In the genomic region with DNA sequence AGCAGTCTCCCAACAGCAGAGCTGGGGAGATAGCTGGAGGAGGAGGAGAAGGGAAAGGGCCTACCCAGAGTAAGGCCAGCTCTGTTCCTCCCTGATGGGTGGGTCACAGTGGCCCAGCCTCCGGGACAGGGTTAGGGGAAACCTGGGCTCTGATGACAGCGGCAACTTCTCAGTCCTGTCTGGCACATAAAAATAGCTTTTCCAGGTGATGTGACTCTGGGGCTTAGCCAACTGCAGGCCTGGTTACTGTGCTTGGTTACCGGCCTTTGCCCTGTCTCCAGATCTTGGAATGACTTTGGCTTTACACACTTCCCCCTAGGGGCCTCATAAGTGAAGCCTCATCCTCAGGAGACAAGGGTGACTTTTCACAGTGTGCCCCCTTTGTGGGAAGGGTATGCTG, we compare ENCODE assay signal across 24 cellular contexts. TPM values are rescaled to one million over a fixed set of nuclear protein-coding genes. Genes with fewer than 3 reads are reported as not detected.
DNase-seq lines count a peak whose midpoint lies in the region; ATAC-seq and TF ChIP-seq lines count a peak whose summit lies in the region.
"Had no signal": no experiment of that assay in that cellular context is flagged by ENCODE, and none has a peak within 500 bp of the region (broad histone marks: within the 10 kb centered on the region; RNA-seq: fewer than 3 reads in every experiment).

No MANE protein-coding gene starts in this region.

- 75 to 83% methylated on average over 3 of the region's 3 CpGs for WGBS in esophagus, 2 donors
- no CpG with 5 or more reads among the region's 3 CpGs for WGBS in trophoblast cell (ENCODE audit: extremely low coverage, insufficient coverage, insufficient read length)
- no CpG with 5 or more reads among the region's 3 CpGs for WGBS in mesendoderm (ENCODE audit: extremely low coverage, insufficient coverage, low lambda C conversion rate)

- H2BK5ac ChIP-seq in trophoblast cell (ENCODE audit: low read depth, low read length, poor library complexity): peak overlapping the region; percentile 14
- no peak overlapping the region for H2BK5ac ChIP-seq in mesendoderm (ENCODE audit: low read length)

- no TSS peak for BruUV-seq in Caco-2 (replicated peaks; lab: Mats Ljungman, UMichigan)

- TF ChIP-seq CTCF in Caco-2 (IDR thresholded peaks at IDR 0.05; ENCODE audit: insufficient read depth in 1 of 2, low read depth in 1 of 2, low read length in 1 of 2, severe bottlenecking in 1 of 2, unreplicated experiment in 1 of 2) (no peak), OCI-LY3 (IDR thresholded peaks at IDR 0.05; ENCODE audit: low read depth, low read length) (no peak)

- no peaks in the 10 kb centered on the region for H3K27me3 Mint-ChIP-seq in Caco-2 (ENCODE audit: insufficient read depth, unreplicated experiment)
- H3K27me3 Mint-ChIP-seq: memory B cell; naive thymus-derived CD8-positive, alpha-beta T cell had no signal

- H3K27me3 ChIP-seq in Caco-2 (replicated peaks; ENCODE audit: control insufficient read depth, insufficient read depth, low read length): no peaks in the 10 kb centered on the region
- no peaks in the 10 kb centered on the region for H3K27me3 ChIP-seq in OCI-LY3 (ENCODE audit: low read depth, low read length)
- H3K27me3 ChIP-seq in esophagus (ENCODE audit: control insufficient read depth in 1 of 2, insufficient read depth in 2 of 2, low read length in 2 of 2): no peaks in the 10 kb centered on the region
- no peaks in the 10 kb centered on the region for H3K27me3 ChIP-seq in trophoblast cell (ENCODE audit: insufficient read depth, low read length)
- no peaks in the 10 kb centered on the region for H3K27me3 ChIP-seq in mesendoderm (ENCODE audit: insufficient read depth, low read length, poor library complexity)

- H2BK15ac ChIP-seq in mesendoderm (replicated peaks; ENCODE audit: low read depth): no peak overlapping the region

- no peak overlapping the region for H3K4me3 Mint-ChIP-seq in Caco-2 (ENCODE audit: unreplicated experiment)
- H3K4me3 Mint-ChIP-seq: activated naive CD8-positive, alpha-beta T cell treated with anti-CD3 and anti-CD28 coated beads, Interleukin-2, amount 10 ng/mL, durations not matched to agents 7 days and 5 days; CD4-positive, CD25-positive, alpha-beta regulatory T cell; memory B cell; naive thymus-derived CD8-positive, alpha-beta T cell had no signal

- H2BK120ac ChIP-seq in trophoblast cell (ENCODE audit: insufficient read depth, low read length, poor library complexity): peak overlapping the region; percentile 65
- H2BK120ac ChIP-seq in mesendoderm (ENCODE audit: low read depth, low read length): no peak overlapping the region

- H3K79me1 ChIP-seq in trophoblast cell (ENCODE audit: low read length) (peaks cover 3% of the 10 kb centered on the region), mesendoderm (ENCODE audit: low read length) (no peaks in the 10 kb centered on the region)

- intact Hi-C loops in Caco-2 (cut with micrococcal nuclease; ENCODE audit: unreplicated experiment): loop anchor here (1.0 kb wide), 2 partner anchors 9 kb away; no protein-coding TSS in a partner anchor

- no peaks in the 10 kb centered on the region for H3K9me3 ChIP-seq in Caco-2
- H3K9me3 ChIP-seq in OCI-LY3 (ENCODE audit: insufficient read depth, low read length): no peaks in the 10 kb centered on the region
- H3K9me3 ChIP-seq in esophagus (ENCODE audit: control insufficient read depth in 2 of 2, insufficient read depth in 1 of 2, low read depth in 1 of 2, low read length in 1 of 2): no peaks in the 10 kb centered on the region
- H3K9me3 ChIP-seq in trophoblast cell (ENCODE audit: insufficient read depth, low read depth, low read length): no peaks in the 10 kb centered on the region
- H3K9me3 ChIP-seq: thoracic aorta had no signal

- H3K4me1 Mint-ChIP-seq in Caco-2 (ENCODE audit: low read depth, unreplicated experiment): peaks cover 17% of the 10 kb centered on the region
- H3K4me1 Mint-ChIP-seq: CD4-positive, CD25-positive, alpha-beta regulatory T cell had no signal

- CTCF ChIA-PET in Caco-2 (lab: Charles Lee): interaction anchor here (1.9 to 2.1 kb wide), 2 partner anchors 9 to 16 kb away, joined by 12 to 18 read pairs; no protein-coding TSS in a partner anchor

- H3K18ac ChIP-seq in trophoblast cell (ENCODE audit: low read length) (peak overlapping the region; percentile 30), mesendoderm (ENCODE audit: low read length) (no peak overlapping the region)

- H4K12ac ChIP-seq in trophoblast cell (ENCODE audit: low read depth, low read length): no peak overlapping the region

- H3K14ac ChIP-seq in trophoblast cell (ENCODE audit: low read length): peak overlapping the region; percentile 60

- no peaks in the 10 kb centered on the region for H3K79me2 ChIP-seq in OCI-LY3 (ENCODE audit: low read length)
- H3K79me2 ChIP-seq in trophoblast cell (ENCODE audit: control insufficient read depth, insufficient read depth, low read length, poor library complexity): peaks cover 1% of the 10 kb centered on the region
- no peaks in the 10 kb centered on the region for H3K79me2 ChIP-seq in mesendoderm (ENCODE audit: control insufficient read depth, insufficient read depth, low read length)
- H3K79me2 ChIP-seq: parathyroid adenoma had no signal

- H3K4me1 ChIP-seq in Caco-2 (peaks cover 26% of the 10 kb centered on the region), OCI-LY3 (ENCODE audit: low read length) (peaks cover 48% of the 10 kb centered on the region), esophagus (ENCODE audit: control insufficient read depth in 2 of 2, insufficient read depth in 2 of 2, low read length in 1 of 2) (peaks cover 0 to 5% of the 10 kb centered on the region in 2 donors), trophoblast cell (ENCODE audit: control insufficient read depth in 1 of 2, insufficient read depth in 2 of 2, low read length in 2 of 2) (peaks cover 11 to 12% of the 10 kb centered on the region in 2 experiments), mesendoderm (ENCODE audit: control insufficient read depth, low read depth, low read length) (no peaks in the 10 kb centered on the region)
- H3K4me1 ChIP-seq: parathyroid adenoma had no signal

- H4K91ac ChIP-seq in trophoblast cell (ENCODE audit: low read depth, low read length): peak overlapping the region; percentile 74

- H2AFZ ChIP-seq in OCI-LY3 (ENCODE audit: low read depth, low read length) (peak overlapping the region; percentile 79), trophoblast cell (ENCODE audit: insufficient read depth, low read length, poor library complexity) (peak overlapping the region; percentile 63)
- H2AFZ ChIP-seq: parathyroid adenoma had no signal

- no peak for ATAC-seq in GM18861 (IDR thresholded peaks at IDR 0.05; ENCODE audit: unreplicated experiment)
- ATAC-seq in GM18520 (IDR thresholded peaks at IDR 0.05; ENCODE audit: unreplicated experiment): no peak
- ATAC-seq: naive thymus-derived CD8-positive, alpha-beta T cell had no signal

- peak overlapping the region; percentile 69 for H3K27ac Mint-ChIP-seq in Caco-2 (ENCODE audit: unreplicated experiment)
- H3K27ac Mint-ChIP-seq: activated naive CD8-positive, alpha-beta T cell treated with anti-CD3 and anti-CD28 coated beads, Interleukin-2, amount 10 ng/mL, durations not matched to agents 7 days and 5 days; CD4-positive, CD25-positive, alpha-beta regulatory T cell; memory B cell had no signal

- H3K56ac ChIP-seq in mesendoderm (ENCODE audit: low read length): no peak overlapping the region

- H4K20me1 ChIP-seq in OCI-LY3 (ENCODE audit: insufficient read depth, low read length): no peaks in the 10 kb centered on the region

- H3K4ac ChIP-seq in trophoblast cell (ENCODE audit: low read depth, low read length) (no peak overlapping the region), mesendoderm (ENCODE audit: low read depth, low read length) (no peak overlapping the region)

- H3K27ac ChIP-seq in OCI-LY3 (ENCODE audit: low read length): peak overlapping the region; percentile 73
- peak overlapping the region; percentile 76 to 82 for H3K27ac ChIP-seq in esophagus (ENCODE audit: low read depth in 2 of 2, low read length in 1 of 2)
- peak overlapping the region; percentile 35 for H3K27ac ChIP-seq in trophoblast cell (ENCODE audit: low read depth, low read length)
- no peak overlapping the region for H3K27ac ChIP-seq in mesendoderm (ENCODE audit: low read depth, low read length)
- H3K27ac ChIP-seq: parathyroid adenoma, SK-N-MC, thoracic aorta, WERI-Rb-1 had no signal

- H3K23ac ChIP-seq in trophoblast cell (ENCODE audit: low read length): no peak overlapping the region
- no peak overlapping the region for H3K23ac ChIP-seq in mesendoderm (ENCODE audit: low read length)

- H3K36me3 Mint-ChIP-seq in Caco-2 (ENCODE audit: insufficient read depth, unreplicated experiment): no peaks in the 10 kb centered on the region
- H3K36me3 Mint-ChIP-seq: activated naive CD8-positive, alpha-beta T cell treated with anti-CD3 and anti-CD28 coated beads, Interleukin-2, amount 10 ng/mL, durations not matched to agents 7 days and 5 days; CD4-positive, CD25-positive, alpha-beta regulatory T cell; memory B cell; naive thymus-derived CD8-positive, alpha-beta T cell had no signal

- H4K8ac ChIP-seq in trophoblast cell (ENCODE audit: low read depth, low read length) (peak overlapping the region; percentile 71), mesendoderm (ENCODE audit: low read depth, low read length) (no peak overlapping the region)

- H3K4me2 ChIP-seq in OCI-LY3 (ENCODE audit: low read length) (peak overlapping the region; percentile 77), trophoblast cell (ENCODE audit: low read length) (no peak overlapping the region), mesendoderm (ENCODE audit: low read length) (no peak overlapping the region)

- POLR2A ChIA-PET in Caco-2 (lab: Charles Lee): interaction anchor here (1.2 kb wide), 1 partner anchor 8 kb away, joined by 5 read pairs; no protein-coding TSS in a partner anchor

- H3K36me3 ChIP-seq in Caco-2 (ENCODE audit: control insufficient read depth, insufficient read depth, low read length) (no peaks in the 10 kb centered on the region), OCI-LY3 (replicated peaks; ENCODE audit: low read depth, low read length) (no peaks in the 10 kb centered on the region), esophagus (ENCODE audit: control insufficient read depth in 2 of 2, insufficient read depth in 2 of 2, low read length in 1 of 2) (no peaks in the 10 kb centered on the region), trophoblast cell (ENCODE audit: control insufficient read depth in 1 of 2, insufficient read depth in 2 of 2, low read length in 2 of 2) (no peaks in the 10 kb centered on the region), mesendoderm (ENCODE audit: control insufficient read depth, insufficient read depth, low read length) (no peaks in the 10 kb centered on the region)
- H3K36me3 ChIP-seq: thoracic aorta, WERI-Rb-1 had no signal

- no peak overlapping the region for H2AK5ac ChIP-seq in trophoblast cell (ENCODE audit: low read length)
- no peak overlapping the region for H2AK5ac ChIP-seq in mesendoderm (ENCODE audit: low read length)

- DNase-seq in Caco-2: peak in 1 of 2 experiments; percentile 34
- DNase-seq in trophoblast cell: no peak
- no peak for DNase-seq in NCI-H2029 treated with DMSO at 0.1 percent for 48 hours (lab: John Stamatoyannopoulos, UW)
- DNase-seq in mesendoderm: no peak
- DNase-seq: activated CD4-positive, alpha-beta T cell treated with anti-CD3 and anti-CD28 coated beads, Interleukin-2, amount 50 U/mL, for 1 hour; activated naive CD8-positive, alpha-beta T cell treated with anti-CD3 and anti-CD28 coated beads, Interleukin-2, amount 10 ng/mL, durations not matched to agents 7 days and 5 days; CD4-positive, CD25-positive, alpha-beta regulatory T cell; effector CD8-positive, alpha-beta T cell; GOT3; kidney; naive thymus-derived CD8-positive, alpha-beta T cell; NCI-H1105 treated with DMSO at 0.1 percent for 48 hours; right cardiac atrium; RPMI8226; stimulated activated CD8-positive, alpha-beta memory T cell treated with anti-CD3 and anti-CD28 coated beads, Interleukin-4, amount 100 ng/mL, for 48 hours; WERI-Rb-1 had no signal

- H2BK12ac ChIP-seq in trophoblast cell (ENCODE audit: low read length): peak overlapping the region; percentile 66

- H3K9me3 Mint-ChIP-seq in Caco-2 (ENCODE audit: unreplicated experiment): no peaks in the 10 kb centered on the region
- H3K9me3 Mint-ChIP-seq: activated naive CD8-positive, alpha-beta T cell treated with anti-CD3 and anti-CD28 coated beads, Interleukin-2, amount 10 ng/mL, durations not matched to agents 7 days and 5 days; CD4-positive, CD25-positive, alpha-beta regulatory T cell; memory B cell; naive thymus-derived CD8-positive, alpha-beta T cell had no signal

- H3K4me3 ChIP-seq in Caco-2 (ENCODE audit: low read depth, low read length): no peak overlapping the region
- peak overlapping the region; percentile 48 for H3K4me3 ChIP-seq in OCI-LY3 (ENCODE audit: low read length)
- H3K4me3 ChIP-seq in esophagus (ENCODE audit: low read depth in 1 of 2, low read length in 2 of 2): no peak overlapping the region
- no peak overlapping the region for H3K4me3 ChIP-seq in trophoblast cell (ENCODE audit: low read depth, low read length)
- H3K4me3 ChIP-seq in mesendoderm (ENCODE audit: low read length): no peak overlapping the region
- H3K4me3 ChIP-seq: SK-N-MC, thoracic aorta had no signal

- H3K9ac ChIP-seq in OCI-LY3 (ENCODE audit: low read length) (peak overlapping the region; percentile 54), trophoblast cell (ENCODE audit: low read length) (no peak overlapping the region), mesendoderm (ENCODE audit: low read length) (no peak overlapping the region)
- H3K9ac ChIP-seq: parathyroid adenoma had no signal

- no peak overlapping the region for H4K5ac ChIP-seq in mesendoderm (ENCODE audit: low read length)

RNA-seq across cellular contexts. Expression of a gene that starts 11.9 kb away (rescaled TPM):
- total RNA-seq in Caco-2 (2022): 17.0 and 17.8 TPM in 2 replicates
- polyA plus RNA-seq in esophagus: 100 to 1,000 TPM in 1 of 2 donors, 10 to 100 TPM in 1; 82.5 to 333 TPM
- 43.1 and 43.2 TPM in 2 replicates for polyA plus RNA-seq in trophoblast cell (2013)
- 27.9 TPM for polyA plus RNA-seq in mesendoderm (2013, experiment 1 of 2)
- 28.8 TPM for polyA plus RNA-seq in mesendoderm (2013, experiment 2 of 2)

RNA-seq across cellular contexts. Expression of a gene that starts 32.7 kb away (rescaled TPM):
- 37.2 and 39.0 TPM in 2 replicates for total RNA-seq in Caco-2 (2022)
- 10 to 100 TPM in 1 of 2 donors, 1 to 10 TPM in 1; 8.2 to 10.5 TPM for polyA plus RNA-seq in esophagus
- 24.4 and 24.5 TPM in 2 replicates for polyA plus RNA-seq in trophoblast cell (2013)
- 28.8 TPM for polyA plus RNA-seq in mesendoderm (2013, experiment 1 of 2)
- polyA plus RNA-seq in mesendoderm (2013, experiment 2 of 2): 27.4 TPM

RNA-seq across cellular contexts. Expression of a gene that starts 34.0 kb away (rescaled TPM):
- total RNA-seq in Caco-2 (2022): 39.9 and 43.5 TPM in 2 replicates
- polyA plus RNA-seq in esophagus: 10 to 100 TPM; 19.4 to 25.7 TPM
- polyA plus RNA-seq in trophoblast cell (2013): 11.8 and 12.6 TPM in 2 replicates
- 20.1 TPM for polyA plus RNA-seq in mesendoderm (2013, experiment 1 of 2)
- 19.7 TPM for polyA plus RNA-seq in mesendoderm (2013, experiment 2 of 2)
